ENCODE assay signal across 28 cellular contexts in the genomic region with DNA sequence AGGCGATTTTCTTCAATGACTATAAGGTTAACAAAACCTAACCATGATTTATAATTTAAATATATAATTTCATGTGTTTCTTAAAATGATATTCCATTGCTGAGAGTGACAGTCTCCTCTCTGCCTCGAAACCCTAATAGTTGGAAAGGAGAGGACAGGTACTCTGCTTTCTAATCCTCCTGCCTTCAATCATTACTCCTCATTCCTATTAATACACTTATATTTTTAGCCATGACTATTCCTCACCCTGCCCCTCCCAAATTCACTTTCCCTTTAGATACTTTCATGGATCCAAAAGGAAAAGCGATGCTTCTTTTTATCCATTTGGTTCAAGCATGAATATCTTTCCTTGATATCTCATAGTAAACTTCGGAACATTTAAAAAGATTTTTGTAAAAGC.
"Had no signal": no experiment of that assay in that cellular context is flagged by ENCODE, and none has a peak within 500 bp of the region (broad histone marks: within the 10 kb centered on the region; RNA-seq: fewer than 3 reads in every experiment).

No MANE protein-coding gene starts in this region.

- H3K4me3 ChIP-seq: stomach, suprapubic skin, testis, thoracic aorta, thyroid gland, tibial artery, tibial nerve, transverse colon, upper lobe of left lung, upper lobe of right lung, uterus, vagina had no signal

- H3K27ac ChIP-seq: stomach, suprapubic skin, testis, thoracic aorta, thyroid gland, tibial artery, tibial nerve, transverse colon, upper lobe of left lung, upper lobe of right lung, uterus, vagina had no signal

- H3K4me1 ChIP-seq: stomach, testis, thyroid gland, tibial artery, transverse colon, upper lobe of left lung, upper lobe of right lung, uterus, vagina had no signal

- ATAC-seq: stimulated activated memory B cell treated with anti-CD40 and anti-IgM and Interleukin-4, amounts not matched to agents 10 μg/mL and 1 μg/mL and 100 μg/mL, for 72 hours; stimulated activated naive CD8-positive, alpha-beta T cell treated with anti-CD3 and anti-CD28 coated beads, Interleukin-15, amount 100 ng/mL, for 72 hours; upper lobe of right lung had no signal

- H3K4me3 Mint-ChIP-seq: stimulated activated effector memory CD8-positive, alpha-beta T cell treated with anti-CD3 and anti-CD28 coated beads, Interleukin-12 subunit alpha, Interleukin-12 subunit beta, amount 100 ng/mL, for 72 hours; stimulated activated memory B cell treated with anti-CD40 and anti-IgM and Interleukin-4, amounts not matched to agents 10 μg/mL and 1 μg/mL and 100 μg/mL, for 72 hours; stimulated activated naive B cell treated with anti-CD40 and anti-IgM and Interleukin-4, amounts not matched to agents 10 μg/mL and 1 μg/mL and 100 μg/mL, for 72 hours; stimulated activated naive CD8-positive, alpha-beta T cell treated with anti-CD3 and anti-CD28 coated beads, Interleukin-15, amount 100 ng/mL, for 72 hours; stimulated activated naive CD8-positive, alpha-beta T cell treated with anti-CD3 and anti-CD28 coated beads, Interleukin-15, Interleukin-2, amounts not matched to agents 100 ng/mL and 50 ng/mL, for 24 hours; type B pancreatic cell had no signal

- H3K9me3 ChIP-seq: stomach, suprapubic skin, testis, thoracic aorta, thyroid gland, tibial artery, tibial nerve, transverse colon, upper lobe of left lung, upper lobe of right lung, uterus, vagina had no signal

- H3K4me1 Mint-ChIP-seq: stimulated activated effector memory CD8-positive, alpha-beta T cell treated with anti-CD3 and anti-CD28 coated beads, Interleukin-12 subunit alpha, Interleukin-12 subunit beta, amount 100 ng/mL, for 72 hours; stimulated activated naive CD8-positive, alpha-beta T cell treated with anti-CD3 and anti-CD28 coated beads, Interleukin-15, amount 100 ng/mL, for 72 hours had no signal

- H3K27me3 Mint-ChIP-seq: stimulated activated memory B cell treated with anti-CD40 and anti-IgM and Interleukin-4, amounts not matched to agents 10 μg/mL and 1 μg/mL and 100 μg/mL, for 72 hours; stimulated activated naive B cell treated with anti-CD40 and anti-IgM and Interleukin-4, amounts not matched to agents 10 μg/mL and 1 μg/mL and 100 μg/mL, for 72 hours; stimulated activated naive CD8-positive, alpha-beta T cell treated with anti-CD3 and anti-CD28 coated beads, Interleukin-15, amount 100 ng/mL, for 72 hours; stimulated activated naive CD8-positive, alpha-beta T cell treated with anti-CD3 and anti-CD28 coated beads, Interleukin-15, Interleukin-2, amounts not matched to agents 100 ng/mL and 50 ng/mL, for 24 hours; type B pancreatic cell had no signal

- H3K36me3 Mint-ChIP-seq: stimulated activated effector memory CD8-positive, alpha-beta T cell treated with anti-CD3 and anti-CD28 coated beads, Interleukin-12 subunit alpha, Interleukin-12 subunit beta, amount 100 ng/mL, for 72 hours; stimulated activated memory B cell treated with anti-CD40 and anti-IgM and Interleukin-4, amounts not matched to agents 10 μg/mL and 1 μg/mL and 100 μg/mL, for 72 hours; stimulated activated naive B cell treated with anti-CD40 and anti-IgM and Interleukin-4, amounts not matched to agents 10 μg/mL and 1 μg/mL and 100 μg/mL, for 72 hours; type B pancreatic cell had no signal

- H3K27me3 ChIP-seq: stomach, suprapubic skin, testis, thyroid gland, tibial artery, tibial nerve, transverse colon, upper lobe of left lung, upper lobe of right lung, uterus, vagina had no signal

- H3K9me3 Mint-ChIP-seq: stimulated activated memory B cell treated with anti-CD40 and anti-IgM and Interleukin-4, amounts not matched to agents 10 μg/mL and 1 μg/mL and 100 μg/mL, for 72 hours; stimulated activated naive B cell treated with anti-CD40 and anti-IgM and Interleukin-4, amounts not matched to agents 10 μg/mL and 1 μg/mL and 100 μg/mL, for 72 hours; stimulated activated naive CD8-positive, alpha-beta T cell treated with anti-CD3 and anti-CD28 coated beads, Interleukin-15, amount 100 ng/mL, for 72 hours; stimulated activated naive CD8-positive, alpha-beta T cell treated with anti-CD3 and anti-CD28 coated beads, Interleukin-15, Interleukin-2, amounts not matched to agents 100 ng/mL and 50 ng/mL, for 24 hours; type B pancreatic cell had no signal

- H3K36me3 ChIP-seq: stomach, suprapubic skin, thoracic aorta, thyroid gland, tibial artery, tibial nerve, transverse colon, upper lobe of left lung, upper lobe of right lung, uterus, vagina had no signal

- H3K27ac Mint-ChIP-seq: stimulated activated effector memory CD8-positive, alpha-beta T cell treated with anti-CD3 and anti-CD28 coated beads, Interleukin-12 subunit alpha, Interleukin-12 subunit beta, amount 100 ng/mL, for 72 hours; stimulated activated memory B cell treated with anti-CD40 and anti-IgM and Interleukin-4, amounts not matched to agents 10 μg/mL and 1 μg/mL and 100 μg/mL, for 72 hours; stimulated activated naive B cell treated with anti-CD40 and anti-IgM and Interleukin-4, amounts not matched to agents 10 μg/mL and 1 μg/mL and 100 μg/mL, for 72 hours; stimulated activated naive CD8-positive, alpha-beta T cell treated with anti-CD3 and anti-CD28 coated beads, Interleukin-15, amount 100 ng/mL, for 72 hours; stimulated activated naive CD8-positive, alpha-beta T cell treated with anti-CD3 and anti-CD28 coated beads, Interleukin-15, Interleukin-2, amounts not matched to agents 100 ng/mL and 50 ng/mL, for 24 hours; type B pancreatic cell had no signal

- DNase-seq: stimulated activated CD4-positive, alpha-beta T cell treated with anti-CD3 and anti-CD28 coated beads, Interleukin-2, amount 100 ng/mL, for 48 hours; stimulated activated CD4-positive, alpha-beta T cell treated with anti-CD3 and anti-CD28 coated beads, Interleukin-4, amount 100 ng/mL, for 1 hour; stimulated activated CD4-positive, alpha-beta T cell treated with anti-CD3 and anti-CD28 coated beads, Interleukin-4, amount 100 ng/mL, for 24 hours; stimulated activated CD4-positive, alpha-beta T cell treated with anti-CD3 and anti-CD28 coated beads, Interleukin-4, amount 100 ng/mL, for 4 hours; stimulated activated CD8-positive, alpha-beta memory T cell treated with anti-CD3 and anti-CD28 coated beads, Interleukin-4, amount 100 ng/mL, for 48 hours; stimulated activated naive B cell treated with anti-CD40 and anti-IgM and Interleukin-4, amounts not matched to agents 10 μg/mL and 1 μg/mL and 100 μg/mL, for 72 hours; stimulated activated naive CD4-positive, alpha-beta T cell; stimulated activated naive CD4-positive, alpha-beta T cell treated with Interleukin-2 at 50 U/mL for 16 hours; stimulated activated naive CD8-positive, alpha-beta T cell treated with anti-CD3 and anti-CD28 coated beads, Interleukin-15, amount 100 ng/mL, for 72 hours; stimulated activated naive CD8-positive, alpha-beta T cell treated with anti-CD3 and anti-CD28 coated beads, Interleukin-15, Interleukin-2, amounts not matched to agents 100 U/mL and 50 U/mL, for 24 hours; stomach; substantia nigra; testis; thyroid gland; tibial artery; transverse colon; trophoblast cell; upper lobe of left lung; upper lobe of right lung; uterus had no signal
